In the genomic region with DNA sequence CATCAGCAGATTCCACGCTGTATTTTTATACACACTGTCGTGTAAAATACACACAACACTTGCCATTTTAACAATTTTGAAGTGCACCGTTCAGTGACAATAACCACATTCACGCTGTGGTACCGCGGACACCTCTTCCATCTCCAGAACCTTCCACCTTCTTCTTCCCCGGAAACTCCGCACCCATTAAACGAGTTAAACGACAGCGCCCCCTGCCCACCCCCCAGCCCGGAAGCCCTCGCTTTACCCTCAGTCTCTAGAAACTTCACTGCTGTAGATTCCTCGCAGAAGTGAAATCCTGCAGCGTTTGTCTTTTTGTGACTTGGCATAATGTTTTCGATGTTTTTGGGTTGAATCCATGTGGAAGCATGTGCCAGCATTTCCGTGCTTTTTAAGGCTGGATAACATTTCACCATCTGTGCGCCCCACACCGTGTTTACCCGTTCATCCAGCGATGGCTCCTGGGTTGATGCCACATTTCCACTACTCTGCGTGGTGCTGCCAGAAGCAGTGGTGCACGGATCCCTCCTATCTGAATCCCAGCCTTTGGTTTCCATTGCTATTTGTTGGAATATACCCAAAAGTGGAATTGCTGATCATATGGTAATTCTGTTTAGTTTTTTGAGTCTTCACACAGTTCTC, we compare ENCODE assay signal across 2 cellular contexts.
TF ChIP-seq lines count a peak whose summit lies in the region.

No MANE protein-coding gene starts in this region.

TF ChIP-seq in GM23338, 12 proteins besides CTCF, POLR2A, EP300 and RAD21:
- TF ChIP-seq, protein P1, sequence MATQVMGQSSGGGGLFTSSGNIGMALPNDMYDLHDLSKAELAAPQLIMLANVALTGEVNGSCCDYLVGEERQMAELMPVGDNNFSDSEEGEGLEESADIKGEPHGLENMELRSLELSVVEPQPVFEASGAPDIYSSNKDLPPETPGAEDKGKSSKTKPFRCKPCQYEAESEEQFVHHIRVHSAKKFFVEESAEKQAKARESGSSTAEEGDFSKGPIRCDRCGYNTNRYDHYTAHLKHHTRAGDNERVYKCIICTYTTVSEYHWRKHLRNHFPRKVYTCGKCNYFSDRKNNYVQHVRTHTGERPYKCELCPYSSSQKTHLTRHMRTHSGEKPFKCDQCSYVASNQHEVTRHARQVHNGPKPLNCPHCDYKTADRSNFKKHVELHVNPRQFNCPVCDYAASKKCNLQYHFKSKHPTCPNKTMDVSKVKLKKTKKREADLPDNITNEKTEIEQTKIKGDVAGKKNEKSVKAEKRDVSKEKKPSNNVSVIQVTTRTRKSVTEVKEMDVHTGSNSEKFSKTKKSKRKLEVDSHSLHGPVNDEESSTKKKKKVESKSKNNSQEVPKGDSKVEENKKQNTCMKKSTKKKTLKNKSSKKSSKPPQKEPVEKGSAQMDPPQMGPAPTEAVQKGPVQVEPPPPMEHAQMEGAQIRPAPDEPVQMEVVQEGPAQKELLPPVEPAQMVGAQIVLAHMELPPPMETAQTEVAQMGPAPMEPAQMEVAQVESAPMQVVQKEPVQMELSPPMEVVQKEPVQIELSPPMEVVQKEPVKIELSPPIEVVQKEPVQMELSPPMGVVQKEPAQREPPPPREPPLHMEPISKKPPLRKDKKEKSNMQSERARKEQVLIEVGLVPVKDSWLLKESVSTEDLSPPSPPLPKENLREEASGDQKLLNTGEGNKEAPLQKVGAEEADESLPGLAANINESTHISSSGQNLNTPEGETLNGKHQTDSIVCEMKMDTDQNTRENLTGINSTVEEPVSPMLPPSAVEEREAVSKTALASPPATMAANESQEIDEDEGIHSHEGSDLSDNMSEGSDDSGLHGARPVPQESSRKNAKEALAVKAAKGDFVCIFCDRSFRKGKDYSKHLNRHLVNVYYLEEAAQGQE (IDR thresholded peaks at IDR 0.05; ENCODE audit: unreplicated experiment): no peak
- TF ChIP-seq, protein P2, sequence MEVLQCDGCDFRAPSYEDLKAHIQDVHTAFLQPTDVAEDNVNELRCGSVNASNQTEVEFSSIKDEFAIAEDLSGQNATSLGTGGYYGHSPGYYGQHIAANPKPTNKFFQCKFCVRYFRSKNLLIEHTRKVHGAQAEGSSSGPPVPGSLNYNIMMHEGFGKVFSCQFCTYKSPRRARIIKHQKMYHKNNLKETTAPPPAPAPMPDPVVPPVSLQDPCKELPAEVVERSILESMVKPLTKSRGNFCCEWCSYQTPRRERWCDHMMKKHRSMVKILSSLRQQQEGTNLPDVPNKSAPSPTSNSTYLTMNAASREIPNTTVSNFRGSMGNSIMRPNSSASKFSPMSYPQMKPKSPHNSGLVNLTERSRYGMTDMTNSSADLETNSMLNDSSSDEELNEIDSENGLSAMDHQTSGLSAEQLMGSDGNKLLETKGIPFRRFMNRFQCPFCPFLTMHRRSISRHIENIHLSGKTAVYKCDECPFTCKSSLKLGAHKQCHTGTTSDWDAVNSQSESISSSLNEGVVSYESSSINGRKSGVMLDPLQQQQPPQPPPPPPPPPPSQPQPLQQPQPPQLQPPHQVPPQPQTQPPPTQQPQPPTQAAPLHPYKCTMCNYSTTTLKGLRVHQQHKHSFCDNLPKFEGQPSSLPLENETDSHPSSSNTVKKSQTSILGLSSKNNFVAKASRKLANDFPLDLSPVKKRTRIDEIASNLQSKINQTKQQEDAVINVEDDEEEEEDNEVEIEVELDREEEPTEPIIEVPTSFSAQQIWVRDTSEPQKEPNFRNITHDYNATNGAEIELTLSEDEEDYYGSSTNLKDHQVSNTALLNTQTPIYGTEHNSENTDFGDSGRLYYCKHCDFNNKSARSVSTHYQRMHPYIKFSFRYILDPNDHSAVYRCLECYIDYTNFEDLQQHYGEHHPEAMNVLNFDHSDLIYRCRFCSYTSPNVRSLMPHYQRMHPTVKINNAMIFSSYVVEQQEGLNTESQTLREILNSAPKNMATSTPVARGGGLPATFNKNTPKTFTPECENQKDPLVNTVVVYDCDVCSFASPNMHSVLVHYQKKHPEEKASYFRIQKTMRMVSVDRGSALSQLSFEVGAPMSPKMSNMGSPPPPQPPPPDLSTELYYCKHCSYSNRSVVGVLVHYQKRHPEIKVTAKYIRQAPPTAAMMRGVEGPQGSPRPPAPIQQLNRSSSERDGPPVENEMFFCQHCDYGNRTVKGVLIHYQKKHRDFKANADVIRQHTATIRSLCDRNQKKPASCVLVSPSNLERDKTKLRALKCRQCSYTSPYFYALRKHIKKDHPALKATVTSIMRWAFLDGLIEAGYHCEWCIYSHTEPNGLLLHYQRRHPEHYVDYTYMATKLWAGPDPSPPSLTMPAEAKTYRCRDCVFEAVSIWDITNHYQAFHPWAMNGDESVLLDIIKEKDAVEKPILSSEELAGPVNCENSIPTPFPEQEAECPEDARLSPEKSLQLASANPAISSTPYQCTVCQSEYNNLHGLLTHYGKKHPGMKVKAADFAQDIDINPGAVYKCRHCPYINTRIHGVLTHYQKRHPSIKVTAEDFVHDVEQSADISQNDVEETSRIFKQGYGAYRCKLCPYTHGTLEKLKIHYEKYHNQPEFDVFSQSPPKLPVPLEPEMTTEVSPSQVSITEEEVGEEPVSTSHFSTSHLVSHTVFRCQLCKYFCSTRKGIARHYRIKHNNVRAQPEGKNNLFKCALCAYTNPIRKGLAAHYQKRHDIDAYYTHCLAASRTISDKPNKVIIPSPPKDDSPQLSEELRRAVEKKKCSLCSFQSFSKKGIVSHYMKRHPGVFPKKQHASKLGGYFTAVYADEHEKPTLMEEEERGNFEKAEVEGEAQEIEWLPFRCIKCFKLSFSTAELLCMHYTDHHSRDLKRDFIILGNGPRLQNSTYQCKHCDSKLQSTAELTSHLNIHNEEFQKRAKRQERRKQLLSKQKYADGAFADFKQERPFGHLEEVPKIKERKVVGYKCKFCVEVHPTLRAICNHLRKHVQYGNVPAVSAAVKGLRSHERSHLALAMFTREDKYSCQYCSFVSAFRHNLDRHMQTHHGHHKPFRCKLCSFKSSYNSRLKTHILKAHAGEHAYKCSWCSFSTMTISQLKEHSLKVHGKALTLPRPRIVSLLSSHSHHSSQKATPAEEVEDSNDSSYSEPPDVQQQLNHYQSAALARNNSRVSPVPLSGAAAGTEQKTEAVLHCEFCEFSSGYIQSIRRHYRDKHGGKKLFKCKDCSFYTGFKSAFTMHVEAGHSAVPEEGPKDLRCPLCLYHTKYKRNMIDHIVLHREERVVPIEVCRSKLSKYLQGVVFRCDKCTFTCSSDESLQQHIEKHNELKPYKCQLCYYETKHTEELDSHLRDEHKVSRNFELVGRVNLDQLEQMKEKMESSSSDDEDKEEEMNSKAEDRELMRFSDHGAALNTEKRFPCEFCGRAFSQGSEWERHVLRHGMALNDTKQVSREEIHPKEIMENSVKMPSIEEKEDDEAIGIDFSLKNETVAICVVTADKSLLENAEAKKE (CRISPR knock-in tag; IDR thresholded peaks at IDR 0.05): no peak
- TF ChIP-seq JUNB (IDR thresholded peaks at IDR 0.05; ENCODE audit: unreplicated experiment) (no peak), ZNF114 (CRISPR knock-in tag; IDR thresholded peaks at IDR 0.05) (no peak), EZH2 (IDR thresholded peaks at IDR 0.05; ENCODE audit: low read depth, unreplicated experiment) (no peak), EZH2phosphoT487 (IDR thresholded peaks at IDR 0.05; ENCODE audit: unreplicated experiment) (no peak)
- TF ChIP-seq, protein P3, sequence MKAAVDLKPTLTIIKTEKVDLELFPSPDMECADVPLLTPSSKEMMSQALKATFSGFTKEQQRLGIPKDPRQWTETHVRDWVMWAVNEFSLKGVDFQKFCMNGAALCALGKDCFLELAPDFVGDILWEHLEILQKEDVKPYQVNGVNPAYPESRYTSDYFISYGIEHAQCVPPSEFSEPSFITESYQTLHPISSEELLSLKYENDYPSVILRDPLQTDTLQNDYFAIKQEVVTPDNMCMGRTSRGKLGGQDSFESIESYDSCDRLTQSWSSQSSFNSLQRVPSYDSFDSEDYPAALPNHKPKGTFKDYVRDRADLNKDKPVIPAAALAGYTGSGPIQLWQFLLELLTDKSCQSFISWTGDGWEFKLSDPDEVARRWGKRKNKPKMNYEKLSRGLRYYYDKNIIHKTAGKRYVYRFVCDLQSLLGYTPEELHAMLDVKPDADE (IDR thresholded peaks at IDR 0.05): no peak

TF ChIP-seq in K562, 482 proteins besides CTCF, POLR2A, EP300 and RAD21:
- TF ChIP-seq ELF1 (tag; IDR thresholded peaks at IDR 0.05) (peak; percentile 66; the same call in 1 of the 2 replicates), CXXC5 (CRISPR knock-in tag; IDR thresholded peaks at IDR 0.05) (no peak), SMARCE1 (IDR thresholded peaks at IDR 0.05) (peak; percentile 22; the same call in 1 of the 2 replicates), ZBTB7A (IDR thresholded peaks at IDR 0.05; ENCODE audit: borderline replicate concordance, control insufficient read depth, low read depth, low read length) (0 out of 2 replicates have a peak, but pooled peaks have one; percentile 28), MAZ (CRISPR knock-in tag; conservative IDR thresholded peaks at IDR 0.05 in 1 of 2, IDR thresholded peaks at IDR 0.05 in 1 of 2) (0 out of 4 replicates have a peak, but pooled peaks of 1 of the 2 experiments have one; percentile 17), ZNF165 (CRISPR knock-in tag; IDR thresholded peaks at IDR 0.05; ENCODE audit: borderline replicate concordance) (no peak), SP1 (CRISPR knock-in tag; IDR thresholded peaks at IDR 0.05) (no peak), SMARCC2 (IDR thresholded peaks at IDR 0.05; ENCODE audit: low read depth) (no peak), SMAD4 (CRISPR knock-in tag; conservative IDR thresholded peaks at IDR 0.05) (no peak), SMARCA4 (IDR thresholded peaks at IDR 0.05) (0 out of 2 replicates have a peak, but pooled peaks have one; percentile 32), YY1 (IDR thresholded peaks at IDR 0.05; ENCODE audit: borderline replicate concordance in 1 of 3, control insufficient read depth in 1 of 3, extremely low read depth in 1 of 3, insufficient read depth in 3 of 3, insufficient read length in 1 of 3, insufficient replicate concordance in 2 of 3, low read depth in 1 of 3, low read length in 2 of 3) (no peak), BACH1 (tag; IDR thresholded peaks at IDR 0.05) (no peak)
- TF ChIP-seq, protein P4, sequence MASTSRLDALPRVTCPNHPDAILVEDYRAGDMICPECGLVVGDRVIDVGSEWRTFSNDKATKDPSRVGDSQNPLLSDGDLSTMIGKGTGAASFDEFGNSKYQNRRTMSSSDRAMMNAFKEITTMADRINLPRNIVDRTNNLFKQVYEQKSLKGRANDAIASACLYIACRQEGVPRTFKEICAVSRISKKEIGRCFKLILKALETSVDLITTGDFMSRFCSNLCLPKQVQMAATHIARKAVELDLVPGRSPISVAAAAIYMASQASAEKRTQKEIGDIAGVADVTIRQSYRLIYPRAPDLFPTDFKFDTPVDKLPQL (IDR thresholded peaks at IDR 0.05; ENCODE audit: extremely low read depth, insufficient read length): no peak
- TF ChIP-seq, protein P5, sequence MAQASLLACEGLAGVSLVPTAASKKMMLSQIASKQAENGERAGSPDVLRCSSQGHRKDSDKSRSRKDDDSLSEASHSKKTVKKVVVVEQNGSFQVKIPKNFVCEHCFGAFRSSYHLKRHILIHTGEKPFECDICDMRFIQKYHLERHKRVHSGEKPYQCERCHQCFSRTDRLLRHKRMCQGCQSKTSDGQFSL (CRISPR knock-in tag; IDR thresholded peaks at IDR 0.05): no peak
- TF ChIP-seq, protein P5 (tag; IDR thresholded peaks at IDR 0.05): no peak; a peak in 1 of 4 replicates
- TF ChIP-seq, protein P6, sequence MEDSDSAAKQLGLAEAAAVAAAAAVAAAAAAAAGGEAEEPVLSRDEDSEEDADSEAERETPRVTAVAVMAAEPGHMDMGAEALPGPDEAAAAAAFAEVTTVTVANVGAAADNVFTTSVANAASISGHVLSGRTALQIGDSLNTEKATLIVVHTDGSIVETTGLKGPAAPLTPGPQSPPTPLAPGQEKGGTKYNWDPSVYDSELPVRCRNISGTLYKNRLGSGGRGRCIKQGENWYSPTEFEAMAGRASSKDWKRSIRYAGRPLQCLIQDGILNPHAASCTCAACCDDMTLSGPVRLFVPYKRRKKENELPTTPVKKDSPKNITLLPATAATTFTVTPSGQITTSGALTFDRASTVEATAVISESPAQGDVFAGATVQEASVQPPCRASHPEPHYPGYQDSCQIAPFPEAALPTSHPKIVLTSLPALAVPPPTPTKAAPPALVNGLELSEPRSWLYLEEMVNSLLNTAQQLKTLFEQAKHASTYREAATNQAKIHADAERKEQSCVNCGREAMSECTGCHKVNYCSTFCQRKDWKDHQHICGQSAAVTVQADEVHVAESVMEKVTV (CRISPR knock-in tag; IDR thresholded peaks at IDR 0.05): 0 out of 2 replicates have a peak, but pooled peaks have one; percentile 10
